1 cellular context compared by ENCODE assay signal in genomic region chr1:150696995-150697927, GRCh38.
TF ChIP-seq lines count a peak whose summit lies in the region.

GOLPH3L (minus strand) TSS chr1:150697154; CDS start chr1:150694838, 2,316 bp downstream.

TF ChIP-seq in HepG2, 621 proteins besides CTCF, POLR2A, EP300 and RAD21 (continued from another document and continues in another):
- no peak for TF ChIP-seq TMF1 (CRISPR knock-in tag; IDR thresholded peaks at IDR 0.05; ENCODE audit: low read depth)
- TF ChIP-seq, protein P1, sequence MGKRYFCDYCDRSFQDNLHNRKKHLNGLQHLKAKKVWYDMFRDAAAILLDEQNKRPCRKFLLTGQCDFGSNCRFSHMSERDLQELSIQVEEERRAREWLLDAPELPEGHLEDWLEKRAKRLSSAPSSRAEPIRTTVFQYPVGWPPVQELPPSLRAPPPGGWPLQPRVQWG (CRISPR knock-in tag; IDR thresholded peaks at IDR 0.05; ENCODE audit: borderline replicate concordance, low read depth) = no peak
- TF ChIP-seq, protein P2, sequence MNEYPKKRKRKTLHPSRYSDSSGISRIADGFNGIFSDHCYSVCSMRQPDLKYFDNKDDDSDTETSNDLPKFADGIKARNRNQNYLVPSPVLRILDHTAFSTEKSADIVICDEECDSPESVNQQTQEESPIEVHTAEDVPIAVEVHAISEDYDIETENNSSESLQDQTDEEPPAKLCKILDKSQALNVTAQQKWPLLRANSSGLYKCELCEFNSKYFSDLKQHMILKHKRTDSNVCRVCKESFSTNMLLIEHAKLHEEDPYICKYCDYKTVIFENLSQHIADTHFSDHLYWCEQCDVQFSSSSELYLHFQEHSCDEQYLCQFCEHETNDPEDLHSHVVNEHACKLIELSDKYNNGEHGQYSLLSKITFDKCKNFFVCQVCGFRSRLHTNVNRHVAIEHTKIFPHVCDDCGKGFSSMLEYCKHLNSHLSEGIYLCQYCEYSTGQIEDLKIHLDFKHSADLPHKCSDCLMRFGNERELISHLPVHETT (CRISPR knock-in tag; conservative IDR thresholded peaks at IDR 0.05) = 0 out of 2 replicates have a peak, but pooled peaks have one; percentile 28
- TF ChIP-seq EZH2 (conservative IDR thresholded peaks at IDR 0.05; ENCODE audit: low read depth, low read length) = no peak
- TF ChIP-seq ZNF337 (CRISPR knock-in tag; IDR thresholded peaks at IDR 0.05; ENCODE audit: borderline replicate concordance, low read depth) = no peak
- no peak for TF ChIP-seq PTBP1 (IDR thresholded peaks at IDR 0.05; ENCODE audit: low read depth, low read length, poor library complexity, severe bottlenecking)
- no peak for TF ChIP-seq PLRG1 (conservative IDR thresholded peaks at IDR 0.05)
- no peak for TF ChIP-seq ZFP41 (CRISPR knock-in tag; IDR thresholded peaks at IDR 0.05; ENCODE audit: borderline replicate concordance)
- no peak for TF ChIP-seq ZNF367 (CRISPR knock-in tag; IDR thresholded peaks at IDR 0.05; ENCODE audit: borderline replicate concordance)
- TF ChIP-seq BCL6 (CRISPR knock-in tag; IDR thresholded peaks at IDR 0.05) = no peak
- no peak for TF ChIP-seq ZC3H13 (CRISPR knock-in tag; IDR thresholded peaks at IDR 0.05)
- TF ChIP-seq KDM5B (CRISPR knock-in tag; IDR thresholded peaks at IDR 0.05; ENCODE audit: borderline replicate concordance) = no peak
- TF ChIP-seq HDAC2 (CRISPR knock-in tag; IDR thresholded peaks at IDR 0.05) = 0 out of 2 replicates have a peak, but pooled peaks have one; percentile 17
- TF ChIP-seq HOXA7 (CRISPR knock-in tag; IDR thresholded peaks at IDR 0.05) = no peak
- peak; percentile 72; the same call in 1 of the 2 replicates for TF ChIP-seq DRAP1 (CRISPR knock-in tag; IDR thresholded peaks at IDR 0.05)
- TF ChIP-seq ZNF17 (CRISPR knock-in tag; IDR thresholded peaks at IDR 0.05) = no peak
- TF ChIP-seq ZNF235 (CRISPR knock-in tag; IDR thresholded peaks at IDR 0.05; ENCODE audit: borderline replicate concordance) = no peak
- TF ChIP-seq EEA1 (CRISPR knock-in tag; IDR thresholded peaks at IDR 0.05; ENCODE audit: borderline replicate concordance) = no peak
- TF ChIP-seq HDAC6 (IDR thresholded peaks at IDR 0.05; ENCODE audit: low read depth, low read length) = no peak
- no peak for TF ChIP-seq ZXDC (CRISPR knock-in tag; IDR thresholded peaks at IDR 0.05)
- no peak for TF ChIP-seq CREB3 (CRISPR knock-in tag; IDR thresholded peaks at IDR 0.05)
- TF ChIP-seq ZNF577 (CRISPR knock-in tag; IDR thresholded peaks at IDR 0.05; ENCODE audit: borderline replicate concordance, low read depth) = no peak
- TF ChIP-seq, protein P3, sequence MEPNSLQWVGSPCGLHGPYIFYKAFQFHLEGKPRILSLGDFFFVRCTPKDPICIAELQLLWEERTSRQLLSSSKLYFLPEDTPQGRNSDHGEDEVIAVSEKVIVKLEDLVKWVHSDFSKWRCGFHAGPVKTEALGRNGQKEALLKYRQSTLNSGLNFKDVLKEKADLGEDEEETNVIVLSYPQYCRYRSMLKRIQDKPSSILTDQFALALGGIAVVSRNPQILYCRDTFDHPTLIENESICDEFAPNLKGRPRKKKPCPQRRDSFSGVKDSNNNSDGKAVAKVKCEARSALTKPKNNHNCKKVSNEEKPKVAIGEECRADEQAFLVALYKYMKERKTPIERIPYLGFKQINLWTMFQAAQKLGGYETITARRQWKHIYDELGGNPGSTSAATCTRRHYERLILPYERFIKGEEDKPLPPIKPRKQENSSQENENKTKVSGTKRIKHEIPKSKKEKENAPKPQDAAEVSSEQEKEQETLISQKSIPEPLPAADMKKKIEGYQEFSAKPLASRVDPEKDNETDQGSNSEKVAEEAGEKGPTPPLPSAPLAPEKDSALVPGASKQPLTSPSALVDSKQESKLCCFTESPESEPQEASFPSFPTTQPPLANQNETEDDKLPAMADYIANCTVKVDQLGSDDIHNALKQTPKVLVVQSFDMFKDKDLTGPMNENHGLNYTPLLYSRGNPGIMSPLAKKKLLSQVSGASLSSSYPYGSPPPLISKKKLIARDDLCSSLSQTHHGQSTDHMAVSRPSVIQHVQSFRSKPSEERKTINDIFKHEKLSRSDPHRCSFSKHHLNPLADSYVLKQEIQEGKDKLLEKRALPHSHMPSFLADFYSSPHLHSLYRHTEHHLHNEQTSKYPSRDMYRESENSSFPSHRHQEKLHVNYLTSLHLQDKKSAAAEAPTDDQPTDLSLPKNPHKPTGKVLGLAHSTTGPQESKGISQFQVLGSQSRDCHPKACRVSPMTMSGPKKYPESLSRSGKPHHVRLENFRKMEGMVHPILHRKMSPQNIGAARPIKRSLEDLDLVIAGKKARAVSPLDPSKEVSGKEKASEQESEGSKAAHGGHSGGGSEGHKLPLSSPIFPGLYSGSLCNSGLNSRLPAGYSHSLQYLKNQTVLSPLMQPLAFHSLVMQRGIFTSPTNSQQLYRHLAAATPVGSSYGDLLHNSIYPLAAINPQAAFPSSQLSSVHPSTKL (CRISPR knock-in tag; IDR thresholded peaks at IDR 0.05) = 0 out of 2 replicates have a peak, but pooled peaks have one; percentile 8
- no peak for TF ChIP-seq DPF2 (CRISPR knock-in tag; IDR thresholded peaks at IDR 0.05; ENCODE audit: borderline replicate concordance, low read depth)
- TF ChIP-seq, protein P4, sequence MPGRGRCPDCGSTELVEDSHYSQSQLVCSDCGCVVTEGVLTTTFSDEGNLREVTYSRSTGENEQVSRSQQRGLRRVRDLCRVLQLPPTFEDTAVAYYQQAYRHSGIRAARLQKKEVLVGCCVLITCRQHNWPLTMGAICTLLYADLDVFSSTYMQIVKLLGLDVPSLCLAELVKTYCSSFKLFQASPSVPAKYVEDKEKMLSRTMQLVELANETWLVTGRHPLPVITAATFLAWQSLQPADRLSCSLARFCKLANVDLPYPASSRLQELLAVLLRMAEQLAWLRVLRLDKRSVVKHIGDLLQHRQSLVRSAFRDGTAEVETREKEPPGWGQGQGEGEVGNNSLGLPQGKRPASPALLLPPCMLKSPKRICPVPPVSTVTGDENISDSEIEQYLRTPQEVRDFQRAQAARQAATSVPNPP (CRISPR knock-in tag; IDR thresholded peaks at IDR 0.05) = no peak
- no peak for TF ChIP-seq MLX (CRISPR knock-in tag; IDR thresholded peaks at IDR 0.05)
- 0 out of 2 replicates have a peak, but pooled peaks have one; percentile 28 for TF ChIP-seq ZNF644 (CRISPR knock-in tag; IDR thresholded peaks at IDR 0.05; ENCODE audit: low read depth)
- TF ChIP-seq, protein P5, sequence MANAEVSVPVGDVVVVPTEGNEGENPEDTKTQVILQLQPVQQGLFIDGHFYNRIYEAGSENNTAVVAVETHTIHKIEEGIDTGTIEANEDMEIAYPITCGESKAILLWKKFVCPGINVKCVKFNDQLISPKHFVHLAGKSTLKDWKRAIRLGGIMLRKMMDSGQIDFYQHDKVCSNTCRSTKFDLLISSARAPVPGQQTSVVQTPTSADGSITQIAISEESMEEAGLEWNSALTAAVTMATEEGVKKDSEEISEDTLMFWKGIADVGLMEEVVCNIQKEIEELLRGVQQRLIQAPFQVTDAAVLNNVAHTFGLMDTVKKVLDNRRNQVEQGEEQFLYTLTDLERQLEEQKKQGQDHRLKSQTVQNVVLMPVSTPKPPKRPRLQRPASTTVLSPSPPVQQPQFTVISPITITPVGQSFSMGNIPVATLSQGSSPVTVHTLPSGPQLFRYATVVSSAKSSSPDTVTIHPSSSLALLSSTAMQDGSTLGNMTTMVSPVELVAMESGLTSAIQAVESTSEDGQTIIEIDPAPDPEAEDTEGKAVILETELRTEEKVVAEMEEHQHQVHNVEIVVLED (CRISPR knock-in tag; IDR thresholded peaks at IDR 0.05; ENCODE audit: borderline replicate concordance) = no peak
- no peak for TF ChIP-seq ZNF619 (CRISPR knock-in tag; IDR thresholded peaks at IDR 0.05)
- no peak for TF ChIP-seq TEF (CRISPR knock-in tag; IDR thresholded peaks at IDR 0.05)
- TF ChIP-seq CC2D1A (CRISPR knock-in tag; IDR thresholded peaks at IDR 0.05) = no peak
- no peak for TF ChIP-seq POLR2AphosphoS2 (IDR thresholded peaks at IDR 0.05; ENCODE audit: low read depth, low read length)
- TF ChIP-seq RCOR2 (CRISPR knock-in tag; IDR thresholded peaks at IDR 0.05) = no peak
- TF ChIP-seq POGZ (CRISPR knock-in tag; IDR thresholded peaks at IDR 0.05) = peak; percentile 89
- TF ChIP-seq ZFP82 (CRISPR knock-in tag; IDR thresholded peaks at IDR 0.05; ENCODE audit: borderline replicate concordance) = no peak
- TF ChIP-seq MLLT10 (CRISPR knock-in tag; IDR thresholded peaks at IDR 0.05) = no peak
- TF ChIP-seq ZNF589 (CRISPR knock-in tag; conservative IDR thresholded peaks at IDR 0.05) = no peak
- no peak for TF ChIP-seq FOXP1 (IDR thresholded peaks at IDR 0.05)
- TF ChIP-seq FOXP1 (CRISPR knock-in tag; IDR thresholded peaks at IDR 0.05) = no peak
- no peak for TF ChIP-seq ZNF543 (CRISPR knock-in tag; IDR thresholded peaks at IDR 0.05)
- no peak for TF ChIP-seq NONO (IDR thresholded peaks at IDR 0.05)
- 0 out of 2 replicates have a peak, but pooled peaks have one; percentile 3 for TF ChIP-seq NONO (CRISPR knock-in tag; conservative IDR thresholded peaks at IDR 0.05)
- TF ChIP-seq ZNF839 (CRISPR knock-in tag; IDR thresholded peaks at IDR 0.05; ENCODE audit: borderline replicate concordance) = no peak
- peak; percentile 85 for TF ChIP-seq POLR2G (IDR thresholded peaks at IDR 0.05; ENCODE audit: low read depth, low read length)
- TF ChIP-seq ZNF768 (CRISPR knock-in tag; IDR thresholded peaks at IDR 0.05) = no peak
- TF ChIP-seq, protein P6, sequence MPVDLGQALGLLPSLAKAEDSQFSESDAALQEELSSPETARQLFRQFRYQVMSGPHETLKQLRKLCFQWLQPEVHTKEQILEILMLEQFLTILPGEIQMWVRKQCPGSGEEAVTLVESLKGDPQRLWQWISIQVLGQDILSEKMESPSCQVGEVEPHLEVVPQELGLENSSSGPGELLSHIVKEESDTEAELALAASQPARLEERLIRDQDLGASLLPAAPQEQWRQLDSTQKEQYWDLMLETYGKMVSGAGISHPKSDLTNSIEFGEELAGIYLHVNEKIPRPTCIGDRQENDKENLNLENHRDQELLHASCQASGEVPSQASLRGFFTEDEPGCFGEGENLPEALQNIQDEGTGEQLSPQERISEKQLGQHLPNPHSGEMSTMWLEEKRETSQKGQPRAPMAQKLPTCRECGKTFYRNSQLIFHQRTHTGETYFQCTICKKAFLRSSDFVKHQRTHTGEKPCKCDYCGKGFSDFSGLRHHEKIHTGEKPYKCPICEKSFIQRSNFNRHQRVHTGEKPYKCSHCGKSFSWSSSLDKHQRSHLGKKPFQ (CRISPR knock-in tag; IDR thresholded peaks at IDR 0.05; ENCODE audit: insufficient replicate concordance) = no peak
- no peak for TF ChIP-seq ZNF564 (CRISPR knock-in tag; IDR thresholded peaks at IDR 0.05)
- TF ChIP-seq SRSF4 (IDR thresholded peaks at IDR 0.05; ENCODE audit: low read depth, low read length, poor library complexity, severe bottlenecking) = no peak
- TF ChIP-seq ZNF558 (CRISPR knock-in tag; IDR thresholded peaks at IDR 0.05; ENCODE audit: borderline replicate concordance) = no peak
- TF ChIP-seq MIER3 (CRISPR knock-in tag; IDR thresholded peaks at IDR 0.05; ENCODE audit: borderline replicate concordance) = peak; percentile 23; the same call in 1 of the 2 replicates
